ENCODE assay signal across 7 cellular contexts in genomic region chr1:173861731-173862145, GRCh38. TPM values are rescaled to one million over a fixed set of nuclear protein-coding genes. Genes with fewer than 3 reads are reported as not detected.
DNase-seq lines count a peak whose midpoint lies in the region; ATAC-seq and TF ChIP-seq lines count a peak whose summit lies in the region.
"Had no signal": no experiment of that assay in that cellular context is flagged by ENCODE, and none has a peak within 500 bp of the region (broad histone marks: within the 10 kb centered on the region; RNA-seq: fewer than 3 reads in every experiment).

No MANE protein-coding gene starts in this region.

- no peaks in the 10 kb centered on the region for H3K9me3 Mint-ChIP-seq in activated CD4-positive, alpha-beta T cell treated with anti-CD3 and anti-CD28 coated beads for 36 hours (ENCODE audit: low read depth)
- no peaks in the 10 kb centered on the region for H3K9me3 Mint-ChIP-seq in activated CD8-positive, alpha-beta memory T cell treated with anti-CD3 and anti-CD28 coated beads, Interleukin-2, amount 10 ng/mL, durations not matched to agents 7 days and 5 days (ENCODE audit: low read depth)
- H3K9me3 Mint-ChIP-seq in CD14-positive monocyte: no peaks in the 10 kb centered on the region

- POLR2A ChIA-PET in activated CD4-positive, alpha-beta T cell treated with anti-CD3 and anti-CD28 coated beads for 36 hours (lab: Charles Lee): interaction anchor here (0.6 to 1.7 kb wide), 4 partner anchors 9 to 38 kb away, joined by 4 to 5 read pairs (median 4); partner anchors contain the start of genes CENPL and DARS2

- CTCF ChIA-PET in activated CD4-positive, alpha-beta T cell treated with anti-CD3 and anti-CD28 coated beads for 36 hours (lab: Charles Lee): no interaction called here
- CTCF ChIA-PET in activated CD8-positive, alpha-beta memory T cell treated with anti-CD3 and anti-CD28 coated beads, Interleukin-2, amount 10 ng/mL, durations not matched to agents 7 days and 5 days (lab: Charles Lee): no interaction called here

- peak overlapping the region; percentile 91 for H3K4me3 Mint-ChIP-seq in activated CD4-positive, alpha-beta T cell treated with anti-CD3 and anti-CD28 coated beads for 36 hours
- no peak overlapping the region for H3K4me3 Mint-ChIP-seq in activated CD8-positive, alpha-beta memory T cell treated with anti-CD3 and anti-CD28 coated beads, Interleukin-2, amount 10 ng/mL, durations not matched to agents 7 days and 5 days
- no peak overlapping the region for H3K4me3 Mint-ChIP-seq in CD14-positive monocyte

- intact Hi-C loops in activated CD4-positive, alpha-beta T cell treated with anti-CD3 and anti-CD28 coated beads for 36 hours (cut with DNase I, micrococcal nuclease): loop anchor here in 1 of 2 experiments (10.0 kb wide), 2 partner anchors 1163 to 1333 kb away; partner anchors contain the start of genes KIAA0040 and MRPS14
- intact Hi-C loops in CD14-positive monocyte (cut with micrococcal nuclease): loop anchor here (10.0 kb wide), 2 partner anchors 303 to 387 kb away; partner anchors contain the start of gene PRDX6 (in 1 of the 2)

- H3K36me3 Mint-ChIP-seq in activated CD4-positive, alpha-beta T cell treated with anti-CD3 and anti-CD28 coated beads for 36 hours (ENCODE audit: low read depth): peaks cover 59% of the 10 kb centered on the region
- H3K36me3 Mint-ChIP-seq in activated CD8-positive, alpha-beta memory T cell treated with anti-CD3 and anti-CD28 coated beads, Interleukin-2, amount 10 ng/mL, durations not matched to agents 7 days and 5 days: peaks cover 57% of the 10 kb centered on the region
- H3K36me3 Mint-ChIP-seq in CD14-positive monocyte: peaks cover 56 to 77% of the 10 kb centered on the region in 2 donors

- peaks cover 26% of the 10 kb centered on the region for H3K4me1 Mint-ChIP-seq in activated CD4-positive, alpha-beta T cell treated with anti-CD3 and anti-CD28 coated beads for 36 hours
- peaks cover 37% of the 10 kb centered on the region for H3K4me1 Mint-ChIP-seq in activated CD8-positive, alpha-beta memory T cell treated with anti-CD3 and anti-CD28 coated beads, Interleukin-2, amount 10 ng/mL, durations not matched to agents 7 days and 5 days
- H3K4me1 Mint-ChIP-seq in CD14-positive monocyte: peaks cover 22% of the 10 kb centered on the region

- H3K27ac Mint-ChIP-seq in activated CD4-positive, alpha-beta T cell treated with anti-CD3 and anti-CD28 coated beads for 36 hours: peak overlapping the region; percentile 83
- H3K27ac Mint-ChIP-seq in activated CD8-positive, alpha-beta memory T cell treated with anti-CD3 and anti-CD28 coated beads, Interleukin-2, amount 10 ng/mL, durations not matched to agents 7 days and 5 days: peak overlapping the region; percentile 95
- peak overlapping the region in 1 of 7 donors; percentile 18 for H3K27ac Mint-ChIP-seq in CD14-positive monocyte

- ATAC-seq in activated CD4-positive, alpha-beta T cell treated with anti-CD3 and anti-CD28 coated beads for 36 hours: peak; percentile 11
- ATAC-seq in activated CD8-positive, alpha-beta memory T cell treated with anti-CD3 and anti-CD28 coated beads, Interleukin-2, amount 10 ng/mL, durations not matched to agents 7 days and 5 days: peak; percentile 16
- ATAC-seq in HG02588 (IDR thresholded peaks at IDR 0.05; ENCODE audit: unreplicated experiment): no peak

- peak; percentile 31 for DNase-seq in activated CD4-positive, alpha-beta T cell treated with anti-CD3 and anti-CD28 coated beads for 36 hours
- DNase-seq in activated CD4-positive, alpha-beta T cell treated with anti-CD3 and anti-CD28 coated beads for 1 hour: no peak
- no peak for DNase-seq in activated CD8-positive, alpha-beta memory T cell treated with anti-CD3 and anti-CD28 coated beads, Interleukin-2, amount 10 ng/mL, durations not matched to agents 7 days and 5 days
- peak; percentile 29 for DNase-seq in stimulated activated CD8-positive, alpha-beta memory T cell treated with anti-CD3 and anti-CD28 coated beads, Interleukin-15, amount 100 ng/mL, for 24 hours (ENCODE audit: low read depth)
- no peak for DNase-seq in CD14-positive monocyte (ENCODE audit: low spot score)
- DNase-seq: amygdala had no signal

- no peaks in the 10 kb centered on the region for H3K27me3 Mint-ChIP-seq in activated CD4-positive, alpha-beta T cell treated with anti-CD3 and anti-CD28 coated beads for 36 hours
- no peaks in the 10 kb centered on the region for H3K27me3 Mint-ChIP-seq in activated CD8-positive, alpha-beta memory T cell treated with anti-CD3 and anti-CD28 coated beads, Interleukin-2, amount 10 ng/mL, durations not matched to agents 7 days and 5 days
- no peaks in the 10 kb centered on the region for H3K27me3 Mint-ChIP-seq in CD14-positive monocyte (ENCODE audit: low read depth in 3 of 3)

- TF ChIP-seq CTCF in CD14-positive monocyte (IDR thresholded peaks at IDR 0.05): no peak

RNA-seq across cellular contexts. Expression of gene GAS5, which starts 6.1 kb away (rescaled TPM):
- 1,000 to 10,000 TPM in 1 of 2 experiments, 100 to 1,000 TPM in 1; 878 to 1,203 TPM for total RNA-seq in activated CD4-positive, alpha-beta T cell treated with anti-CD3 and anti-CD28 coated beads for 36 hours
- total RNA-seq in activated CD8-positive, alpha-beta memory T cell treated with anti-CD3 and anti-CD28 coated beads, Interleukin-2, amount 10 ng/mL, durations not matched to agents 7 days and 5 days: 100 to 1,000 TPM; 418 to 494 TPM
- 10 to 100 TPM; 90.4 to 92.0 TPM for polyA plus RNA-seq in CD14-positive monocyte

RNA-seq across cellular contexts. Expression of gene ZBTB37, which starts 6.4 kb away (rescaled TPM):
- 1 to 10 TPM; 7.7 to 7.9 TPM for total RNA-seq in activated CD4-positive, alpha-beta T cell treated with anti-CD3 and anti-CD28 coated beads for 36 hours
- total RNA-seq in activated CD8-positive, alpha-beta memory T cell treated with anti-CD3 and anti-CD28 coated beads, Interleukin-2, amount 10 ng/mL, durations not matched to agents 7 days and 5 days: 10 to 100 TPM in 1 of 2 experiments, 1 to 10 TPM in 1; 9.5 to 13.3 TPM
- under 1 TPM; 0.87 to 0.91 TPM for polyA plus RNA-seq in CD14-positive monocyte

RNA-seq across cellular contexts. Expression of gene CENPL, which starts 37.1 kb away (rescaled TPM):
- total RNA-seq in activated CD4-positive, alpha-beta T cell treated with anti-CD3 and anti-CD28 coated beads for 36 hours: 10 to 100 TPM; 26.1 to 27.2 TPM
- 10 to 100 TPM; 35.4 to 42.0 TPM for total RNA-seq in activated CD8-positive, alpha-beta memory T cell treated with anti-CD3 and anti-CD28 coated beads, Interleukin-2, amount 10 ng/mL, durations not matched to agents 7 days and 5 days
- polyA plus RNA-seq in CD14-positive monocyte: 1 to 10 TPM in 1 of 2 donors, under 1 TPM in 1; 0.81 to 2.6 TPM

RNA-seq across cellular contexts. Expression of gene DARS2, which starts 37.3 kb away (rescaled TPM):
- total RNA-seq in activated CD4-positive, alpha-beta T cell treated with anti-CD3 and anti-CD28 coated beads for 36 hours: 10 to 100 TPM; 57.2 to 62.0 TPM
- total RNA-seq in activated CD8-positive, alpha-beta memory T cell treated with anti-CD3 and anti-CD28 coated beads, Interleukin-2, amount 10 ng/mL, durations not matched to agents 7 days and 5 days: 10 to 100 TPM; 28.7 to 32.3 TPM
- polyA plus RNA-seq in CD14-positive monocyte: 1 to 10 TPM; 6.2 to 8.2 TPM

RNA-seq across cellular contexts. Expression of gene SERPINC1, which starts 55.4 kb away (rescaled TPM):
- total RNA-seq in activated CD4-positive, alpha-beta T cell treated with anti-CD3 and anti-CD28 coated beads for 36 hours: under 1 TPM in 1 of 2 experiments, not detected in 1; 0.25 TPM
- not detected for total RNA-seq in activated CD8-positive, alpha-beta memory T cell treated with anti-CD3 and anti-CD28 coated beads, Interleukin-2, amount 10 ng/mL, durations not matched to agents 7 days and 5 days
- not detected for polyA plus RNA-seq in CD14-positive monocyte

Comparison
In these comparisons a context has a peak if more than half of its experiments do, and no peak if none do; other contexts are left out.
1. DNase-seq: peak in activated CD4-positive, alpha-beta T cell treated with anti-CD3 and anti-CD28 coated beads for 36 hours (single experiment) and stimulated activated CD8-positive, alpha-beta memory T cell treated with anti-CD3 and anti-CD28 coated beads, Interleukin-15, amount 100 ng/mL, for 24 hours (single experiment); none in activated CD4-positive, alpha-beta T cell treated with anti-CD3 and anti-CD28 coated beads for 1 hour (single experiment), activated CD8-positive, alpha-beta memory T cell treated with anti-CD3 and anti-CD28 coated beads, Interleukin-2, amount 10 ng/mL, durations not matched to agents 7 days and 5 days (single experiment) and CD14-positive monocyte (single experiment).